25 cellular contexts compared by ENCODE assay signal in the genomic region with DNA sequence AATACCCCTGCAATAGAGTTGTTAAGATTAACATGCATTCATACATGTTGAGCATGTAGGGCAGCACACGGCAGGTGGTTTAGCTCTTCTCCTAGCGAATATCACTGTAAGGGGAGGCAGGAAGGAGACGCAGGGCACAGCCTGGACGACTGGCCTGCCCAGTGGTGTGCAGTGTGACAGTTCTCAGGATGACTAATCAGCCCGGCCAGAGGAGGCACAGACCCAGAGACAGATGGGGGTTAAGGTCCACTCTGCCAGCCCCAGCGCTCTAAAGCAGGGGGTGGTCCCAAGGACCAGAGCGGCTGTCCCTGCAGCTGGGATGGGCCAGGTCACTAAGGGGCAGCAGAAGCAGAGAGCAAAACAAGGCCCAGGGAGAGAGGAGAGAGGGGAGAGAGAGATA.
DNase-seq lines count a peak whose midpoint lies in the region; ATAC-seq and TF ChIP-seq lines count a peak whose summit lies in the region.
"Had no signal": no experiment of that assay in that cellular context is flagged by ENCODE, and none has a peak within 500 bp of the region (broad histone marks: within the 10 kb centered on the region; RNA-seq: fewer than 3 reads in every experiment).

No MANE protein-coding gene starts in this region.

- TF ChIP-seq CTCF in natural killer cell (IDR thresholded peaks at IDR 0.05): no peak
- TF ChIP-seq CTCF in liver (IDR thresholded peaks at IDR 0.05; ENCODE audit: low read depth, low read length, missing input control): no peak
- no peak for TF ChIP-seq CTCF in osteocyte (IDR thresholded peaks at IDR 0.05)
- TF ChIP-seq CTCF in smooth muscle cell (IDR thresholded peaks at IDR 0.05; ENCODE audit: borderline replicate concordance, insufficient read depth, poor library complexity, severe bottlenecking): no peak

- peak; percentile 52 to 57 for ATAC-seq in natural killer cell treated with Interleukin-12 subunit alpha and Interleukin-12 subunit beta and Interleukin-15 and Interleukin-18, amount 100 ng/mL, for 72 hours
- no peak for ATAC-seq in natural killer cell
- peak; percentile 34 for ATAC-seq in aorta (ENCODE audit: low FRiP score)
- ATAC-seq: Panc1 had no signal

- H3K4me1 ChIP-seq in liver (ENCODE audit: control insufficient read depth in 4 of 4, insufficient read depth in 4 of 4, low read length in 3 of 4) (peaks cover under 1 to 15% (median 9%) of the 10 kb centered on the region in 4 donors), aorta (ENCODE audit: control insufficient read depth in 1 of 2, insufficient read depth in 2 of 2, low read length in 2 of 2) (peaks cover 0 to 3% of the 10 kb centered on the region in 2 donors), smooth muscle cell (ENCODE audit: low read depth) (peaks cover 25% of the 10 kb centered on the region)

- H3K27me3 Mint-ChIP-seq in natural killer cell treated with Interleukin-12 subunit alpha and Interleukin-12 subunit beta and Interleukin-15 and Interleukin-18, amount 100 ng/mL, for 72 hours: peaks cover 16 to 23% of the 10 kb centered on the region in 2 donors
- peaks cover 13 to 15% of the 10 kb centered on the region in 2 donors for H3K27me3 Mint-ChIP-seq in natural killer cell (ENCODE audit: low read depth in 2 of 2)
- no peaks in the 10 kb centered on the region for H3K27me3 Mint-ChIP-seq in osteocyte (ENCODE audit: unreplicated experiment)

- H3K9me3 Mint-ChIP-seq in natural killer cell treated with Interleukin-12 subunit alpha and Interleukin-12 subunit beta and Interleukin-15 and Interleukin-18, amount 100 ng/mL, for 72 hours: no peaks in the 10 kb centered on the region
- H3K9me3 Mint-ChIP-seq in natural killer cell (no peaks in the 10 kb centered on the region), osteocyte (ENCODE audit: unreplicated experiment) (no peaks in the 10 kb centered on the region)
- H3K9me3 Mint-ChIP-seq: CD4-positive, alpha-beta T cell had no signal

- intact Hi-C loops in natural killer cell (cut with micrococcal nuclease) (no loop called here), aorta (cut with DNase I) (no loop called here)

- WGBS in liver: 86% methylated on average over 7 of the region's 7 CpGs
- 80 to 82% methylated on average over 7 of the region's 7 CpGs for WGBS in aorta, 2 donors
- WGBS in smooth muscle cell (ENCODE audit: low lambda C conversion rate): 67% methylated on average over 7 of the region's 7 CpGs

- H3K36me3 Mint-ChIP-seq in natural killer cell treated with Interleukin-12 subunit alpha and Interleukin-12 subunit beta and Interleukin-15 and Interleukin-18, amount 100 ng/mL, for 72 hours: no peaks in the 10 kb centered on the region
- no peaks in the 10 kb centered on the region for H3K36me3 Mint-ChIP-seq in natural killer cell
- peaks cover 8% of the 10 kb centered on the region for H3K36me3 Mint-ChIP-seq in osteocyte (ENCODE audit: unreplicated experiment)

- TF ChIP-seq RAD21 in liver (IDR thresholded peaks at IDR 0.05): no peak

- peaks cover 9 to 15% of the 10 kb centered on the region in 2 donors for H3K4me1 Mint-ChIP-seq in natural killer cell treated with Interleukin-12 subunit alpha and Interleukin-12 subunit beta and Interleukin-15 and Interleukin-18, amount 100 ng/mL, for 72 hours (ENCODE audit: low read depth in 2 of 2)
- H3K4me1 Mint-ChIP-seq in natural killer cell: peaks cover 14 to 15% of the 10 kb centered on the region in 2 donors
- peaks cover 85% of the 10 kb centered on the region for H3K4me1 Mint-ChIP-seq in osteocyte (ENCODE audit: unreplicated experiment)

- H3K9ac ChIP-seq in liver (ENCODE audit: low read depth in 1 of 2, low read length in 2 of 2): no peak overlapping the region
- H3K9ac ChIP-seq in smooth muscle cell (ENCODE audit: low read depth): no peak overlapping the region
- H3K9ac ChIP-seq: BLaER1 had no signal

- H3K9me3 ChIP-seq in liver (ENCODE audit: control insufficient read depth in 4 of 4, low read length in 3 of 4): no peaks in the 10 kb centered on the region
- H3K9me3 ChIP-seq in aorta (ENCODE audit: control insufficient read depth, low read length): no peaks in the 10 kb centered on the region
- H3K9me3 ChIP-seq in smooth muscle cell (replicated peaks; ENCODE audit: low read depth): no peaks in the 10 kb centered on the region
- H3K9me3 ChIP-seq: BLaER1, SJCRH30 had no signal

- H2AFZ ChIP-seq in smooth muscle cell (ENCODE audit: low read depth): no peak overlapping the region

- peaks cover 71% of the 10 kb centered on the region for H3K79me2 ChIP-seq in smooth muscle cell (ENCODE audit: low read depth)

- H3K36me3 ChIP-seq in liver (ENCODE audit: control insufficient read depth in 4 of 4, insufficient read depth in 3 of 4, low read depth in 1 of 4, low read length in 3 of 4) (peaks cover 0 to 2% (median 0%) of the 10 kb centered on the region in 4 donors), aorta (ENCODE audit: control insufficient read depth in 1 of 2, insufficient read depth in 2 of 2, low read length in 1 of 2) (no peaks in the 10 kb centered on the region), smooth muscle cell (ENCODE audit: low read depth) (no peaks in the 10 kb centered on the region)
- H3K36me3 ChIP-seq: BLaER1, SJCRH30 had no signal

- peaks cover 6% of the 10 kb centered on the region for H3F3A ChIP-seq in smooth muscle cell (ENCODE audit: low read depth)

- H4K20me1 ChIP-seq in smooth muscle cell (ENCODE audit: low read depth): peaks cover 97% of the 10 kb centered on the region

- H3K4me3 ChIP-seq in liver (ENCODE audit: low read depth in 1 of 3, low read length in 3 of 3) (no peak overlapping the region), aorta (ENCODE audit: low read length in 2 of 2) (no peak overlapping the region), smooth muscle cell (no peak overlapping the region)
- H3K4me3 ChIP-seq: BLaER1, SJCRH30 had no signal

- H3K4me2 ChIP-seq in smooth muscle cell: no peak overlapping the region
- H3K4me2 ChIP-seq: BLaER1 had no signal

- no peak overlapping the region for H3K4me3 Mint-ChIP-seq in natural killer cell treated with Interleukin-12 subunit alpha and Interleukin-12 subunit beta and Interleukin-15 and Interleukin-18, amount 100 ng/mL, for 72 hours
- H3K4me3 Mint-ChIP-seq in natural killer cell: no peak overlapping the region
- no peak overlapping the region for H3K4me3 Mint-ChIP-seq in osteocyte (ENCODE audit: unreplicated experiment)
- H3K4me3 Mint-ChIP-seq: CD4-positive, alpha-beta T cell had no signal

- DNase-seq in natural killer cell treated with Interleukin-12 subunit alpha and Interleukin-12 subunit beta and Interleukin-15 and Interleukin-18, amount 100 ng/mL, for 72 hours (ENCODE audit: low spot score): no peak
- DNase-seq in natural killer cell (no peak), osteocyte (ENCODE audit: extremely low spot score, unreplicated experiment) (no peak), aorta (no peak), smooth muscle cell (lab: John Stamatoyannopoulos, UW; ENCODE audit: unreplicated experiment) (no peak), ecto neural progenitor cell (ENCODE audit: low spot score) (no peak)
- no peak for DNase-seq in stimulated activated CD4-positive, alpha-beta T cell treated with anti-CD3 and anti-CD28 coated beads, Interleukin-12 subunit alpha, Interleukin-12 subunit beta, amount 100 ng/mL, for 4 hours
- DNase-seq: ACHN; CD4-positive, alpha-beta T cell; COR-L47; DND-41; GOT3; HCEC 1CT; Karpas-422; NCI-H1417; NCI-H1694 treated with DMSO at 0.1 percent for 48 hours; NCI-H2081 treated with DMSO at 0.1 percent for 48 hours; NCI-H2171 treated with DMSO at 0.1 percent for 48 hours; NCI-H524 treated with DMSO at 0.1 percent for 48 hours; NCI-H82; SJCRH30 had no signal

- H3K27ac Mint-ChIP-seq in natural killer cell treated with Interleukin-12 subunit alpha and Interleukin-12 subunit beta and Interleukin-15 and Interleukin-18, amount 100 ng/mL, for 72 hours: no peak overlapping the region
- H3K27ac Mint-ChIP-seq in natural killer cell (no peak overlapping the region), osteocyte (ENCODE audit: unreplicated experiment) (peak overlapping the region; percentile 34)
- H3K27ac Mint-ChIP-seq: CD4-positive, alpha-beta T cell had no signal

- H3K27ac ChIP-seq in liver (ENCODE audit: low read depth in 1 of 2, low read length in 2 of 2): no peak overlapping the region
- no peak overlapping the region for H3K27ac ChIP-seq in aorta (ENCODE audit: low read depth in 1 of 2, low read length in 2 of 2)
- H3K27ac ChIP-seq in smooth muscle cell (ENCODE audit: low read depth): no peak overlapping the region
- H3K27ac ChIP-seq: 22Rv1, BLaER1, SJCRH30 had no signal

- H3K27me3 ChIP-seq in liver (ENCODE audit: control insufficient read depth in 4 of 4, insufficient read depth in 4 of 4, low read length in 3 of 4): no peaks in the 10 kb centered on the region
- no peaks in the 10 kb centered on the region for H3K27me3 ChIP-seq in aorta (ENCODE audit: control insufficient read depth in 1 of 2, insufficient read depth in 2 of 2, low read length in 1 of 2)
- H3K27me3 ChIP-seq in smooth muscle cell (ENCODE audit: low read depth): no peaks in the 10 kb centered on the region
- H3K27me3 ChIP-seq: SJCRH30 had no signal

TF ChIP-seq in liver, 16 proteins besides CTCF, POLR2A, EP300 and RAD21:
- TF ChIP-seq, protein P1, sequence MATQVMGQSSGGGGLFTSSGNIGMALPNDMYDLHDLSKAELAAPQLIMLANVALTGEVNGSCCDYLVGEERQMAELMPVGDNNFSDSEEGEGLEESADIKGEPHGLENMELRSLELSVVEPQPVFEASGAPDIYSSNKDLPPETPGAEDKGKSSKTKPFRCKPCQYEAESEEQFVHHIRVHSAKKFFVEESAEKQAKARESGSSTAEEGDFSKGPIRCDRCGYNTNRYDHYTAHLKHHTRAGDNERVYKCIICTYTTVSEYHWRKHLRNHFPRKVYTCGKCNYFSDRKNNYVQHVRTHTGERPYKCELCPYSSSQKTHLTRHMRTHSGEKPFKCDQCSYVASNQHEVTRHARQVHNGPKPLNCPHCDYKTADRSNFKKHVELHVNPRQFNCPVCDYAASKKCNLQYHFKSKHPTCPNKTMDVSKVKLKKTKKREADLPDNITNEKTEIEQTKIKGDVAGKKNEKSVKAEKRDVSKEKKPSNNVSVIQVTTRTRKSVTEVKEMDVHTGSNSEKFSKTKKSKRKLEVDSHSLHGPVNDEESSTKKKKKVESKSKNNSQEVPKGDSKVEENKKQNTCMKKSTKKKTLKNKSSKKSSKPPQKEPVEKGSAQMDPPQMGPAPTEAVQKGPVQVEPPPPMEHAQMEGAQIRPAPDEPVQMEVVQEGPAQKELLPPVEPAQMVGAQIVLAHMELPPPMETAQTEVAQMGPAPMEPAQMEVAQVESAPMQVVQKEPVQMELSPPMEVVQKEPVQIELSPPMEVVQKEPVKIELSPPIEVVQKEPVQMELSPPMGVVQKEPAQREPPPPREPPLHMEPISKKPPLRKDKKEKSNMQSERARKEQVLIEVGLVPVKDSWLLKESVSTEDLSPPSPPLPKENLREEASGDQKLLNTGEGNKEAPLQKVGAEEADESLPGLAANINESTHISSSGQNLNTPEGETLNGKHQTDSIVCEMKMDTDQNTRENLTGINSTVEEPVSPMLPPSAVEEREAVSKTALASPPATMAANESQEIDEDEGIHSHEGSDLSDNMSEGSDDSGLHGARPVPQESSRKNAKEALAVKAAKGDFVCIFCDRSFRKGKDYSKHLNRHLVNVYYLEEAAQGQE (IDR thresholded peaks at IDR 0.05): no peak
- TF ChIP-seq FOXA1 (IDR thresholded peaks at IDR 0.05) (no peak), HNF4A (conservative IDR thresholded peaks at IDR 0.05) (peak; percentile 28 to 41), YY1 (IDR thresholded peaks at IDR 0.05) (no peak)

Comparison
In these comparisons a context has a peak if more than half of its experiments do, and no peak if none do; other contexts are left out.
1. ATAC-seq: peak in natural killer cell treated with Interleukin-12 subunit alpha and Interleukin-12 subunit beta and Interleukin-15 and Interleukin-18, amount 100 ng/mL, for 72 hours (2 of 2) and aorta (single experiment); none in natural killer cell (0 of 3).